Comparison of ENCODE assay signal across 17 cellular contexts in the genomic region with DNA sequence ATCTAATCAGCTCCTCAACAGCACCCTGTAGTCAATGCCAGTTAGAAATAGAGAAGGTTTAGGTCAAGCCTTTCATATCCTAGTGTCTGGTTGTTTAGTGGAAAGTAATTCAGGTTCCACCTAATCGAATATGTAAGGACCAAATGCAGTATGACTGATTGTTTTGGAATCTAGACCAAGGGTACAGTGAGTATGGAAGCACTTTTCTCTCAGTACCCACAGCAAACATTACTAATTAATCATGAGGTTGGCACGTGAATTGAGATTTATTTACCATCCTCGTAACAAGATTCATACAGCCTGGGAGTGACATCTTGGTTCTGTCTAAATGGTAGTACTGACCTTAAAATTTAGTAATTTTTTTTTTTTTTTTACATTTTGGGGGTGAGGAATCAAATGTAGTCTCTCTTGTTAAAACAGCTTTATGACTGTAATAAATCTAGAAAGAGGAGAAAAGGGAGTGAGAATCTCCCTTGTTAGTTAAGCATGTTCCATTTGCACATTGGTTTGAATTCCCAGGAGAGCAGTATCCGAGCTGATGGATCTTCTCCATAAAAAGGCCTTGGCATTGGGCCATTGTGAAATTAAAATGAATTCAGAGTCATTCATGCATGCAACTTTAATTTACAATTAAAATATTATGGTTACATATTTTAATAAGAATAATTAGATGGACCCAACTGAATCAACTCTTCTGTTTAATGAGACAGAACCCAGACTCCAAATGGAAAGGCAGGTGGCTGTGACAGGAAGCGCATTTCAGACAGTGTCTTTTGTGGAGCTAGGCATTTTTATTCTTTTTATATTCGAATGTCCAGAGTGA. TPM values are rescaled to one million over a fixed set of nuclear protein-coding genes. Genes with fewer than 3 reads are reported as not detected.
DNase-seq lines count a peak whose midpoint lies in the region; ATAC-seq, FAIRE-seq and TF ChIP-seq lines count a peak whose summit lies in the region.
"Had no signal": no experiment of that assay in that cellular context is flagged by ENCODE, and none has a peak within 500 bp of the region (broad histone marks: within the 10 kb centered on the region; RNA-seq: fewer than 3 reads in every experiment).

No MANE protein-coding gene starts in this region.

- CTCF ChIA-PET in RWPE1 (lab: Yijun Ruan, JAX) = interaction anchor here (0.7 kb wide), 1 partner anchor 380 kb away, joined by 3 read pairs; no protein-coding TSS in a partner anchor

- H3K9me3 ChIP-seq in liver (ENCODE audit: control insufficient read depth in 4 of 4, low read length in 3 of 4) = no peaks in the 10 kb centered on the region
- H3K9me3 ChIP-seq: BLaER1, sigmoid colon had no signal

- H3K4me3 ChIP-seq in liver (ENCODE audit: low read depth in 1 of 3, low read length in 3 of 3) = no peak overlapping the region
- H3K4me3 ChIP-seq: BLaER1, dorsolateral prefrontal cortex, K562, sigmoid colon had no signal

- no peak for TF ChIP-seq RAD21 in liver (IDR thresholded peaks at IDR 0.05)

- DNase-seq in ELR (ENCODE audit: low read depth) (peak; percentile 31), NCI-H187 (lab: John Stamatoyannopoulos, UW) (peak; percentile 62 to 81), RWPE1 (ENCODE audit: low spot score) (peak; percentile 43), omental fat pad (ENCODE audit: low spot score) (no peak), HTR-8/SVneo (ENCODE audit: insufficient read length, low spot score) (no peak), iPS-NIHi11 (ENCODE audit: low spot score) (no peak), DMS53 (lab: John Stamatoyannopoulos, UW) (no peak)
- DNase-seq: amniotic stem cell; dorsolateral prefrontal cortex; naive B cell; NK-92 treated with Interleukin-12 subunit alpha and Interleukin-12 subunit beta, amount 100 ng/mL, for 24 hours; sigmoid colon had no signal

- FAIRE-seq in HTR-8/SVneo (lab: Jason Lieb, UNC) = no peak
- FAIRE-seq: frontal cortex, K562 had no signal

- no peaks in the 10 kb centered on the region for H3K27me3 ChIP-seq in liver (ENCODE audit: control insufficient read depth in 4 of 4, insufficient read depth in 4 of 4, low read length in 3 of 4)
- H3K27me3 ChIP-seq: BLaER1, dorsolateral prefrontal cortex had no signal

- POLR2A ChIA-PET in RWPE1 (lab: Yijun Ruan, JAX; ENCODE audit: low non-redundant PET) = interaction anchor here (0.8 kb wide), 1 partner anchor 25 kb away, joined by 3 read pairs; no protein-coding TSS in a partner anchor

- WGBS in liver = 70% methylated on average over 6 of the region's 6 CpGs

- peak overlapping the region in 1 of 2 donors; percentile 52 for H3K9ac ChIP-seq in liver (ENCODE audit: low read depth in 1 of 2, low read length in 2 of 2)
- H3K9ac ChIP-seq: BLaER1 had no signal

- no peaks in the 10 kb centered on the region for H3K36me3 ChIP-seq in liver (ENCODE audit: control insufficient read depth in 4 of 4, insufficient read depth in 3 of 4, low read depth in 1 of 4, low read length in 3 of 4)
- H3K36me3 ChIP-seq: sigmoid colon had no signal

- ATAC-seq in omental fat pad (ENCODE audit: low FRiP score) = no peak
- ATAC-seq: K562, WTC11 had no signal

- H3K27ac ChIP-seq in RWPE1 = no peak overlapping the region
- H3K27ac ChIP-seq in liver (ENCODE audit: low read depth in 1 of 2, low read length in 2 of 2) = peak overlapping the region; percentile 94 to 96
- H3K27ac ChIP-seq: BLaER1, sigmoid colon had no signal

- TF ChIP-seq CTCF in RWPE1 (conservative IDR thresholded peaks at IDR 0.05; ENCODE audit: low read depth) (no peak), liver (IDR thresholded peaks at IDR 0.05; ENCODE audit: low read depth, low read length, missing input control) (no peak), omental fat pad (IDR thresholded peaks at IDR 0.05) (no peak)

- peaks cover 2 to 45% (median 25%) of the 10 kb centered on the region in 4 donors for H3K4me1 ChIP-seq in liver (ENCODE audit: control insufficient read depth in 4 of 4, insufficient read depth in 4 of 4, low read length in 3 of 4)
- H3K4me1 ChIP-seq: BLaER1, sigmoid colon had no signal

TF ChIP-seq in liver, 16 proteins besides CTCF, POLR2A, EP300 and RAD21:
- TF ChIP-seq TAF1 (conservative IDR thresholded peaks at IDR 0.05) (no peak), SP1 (IDR thresholded peaks at IDR 0.05) (no peak), EGR1 (IDR thresholded peaks at IDR 0.05; ENCODE audit: low read depth in 2 of 2) (no peak), FOXA1 (IDR thresholded peaks at IDR 0.05) (no peak), HNF4G (IDR thresholded peaks at IDR 0.05) (no peak), RXRA (IDR thresholded peaks at IDR 0.05) (no peak), GABPA (IDR thresholded peaks at IDR 0.05 in 1 of 2, conservative IDR thresholded peaks at IDR 0.05 in 1 of 2) (no peak), JUND (IDR thresholded peaks at IDR 0.05) (no peak)
- TF ChIP-seq, protein P1, sequence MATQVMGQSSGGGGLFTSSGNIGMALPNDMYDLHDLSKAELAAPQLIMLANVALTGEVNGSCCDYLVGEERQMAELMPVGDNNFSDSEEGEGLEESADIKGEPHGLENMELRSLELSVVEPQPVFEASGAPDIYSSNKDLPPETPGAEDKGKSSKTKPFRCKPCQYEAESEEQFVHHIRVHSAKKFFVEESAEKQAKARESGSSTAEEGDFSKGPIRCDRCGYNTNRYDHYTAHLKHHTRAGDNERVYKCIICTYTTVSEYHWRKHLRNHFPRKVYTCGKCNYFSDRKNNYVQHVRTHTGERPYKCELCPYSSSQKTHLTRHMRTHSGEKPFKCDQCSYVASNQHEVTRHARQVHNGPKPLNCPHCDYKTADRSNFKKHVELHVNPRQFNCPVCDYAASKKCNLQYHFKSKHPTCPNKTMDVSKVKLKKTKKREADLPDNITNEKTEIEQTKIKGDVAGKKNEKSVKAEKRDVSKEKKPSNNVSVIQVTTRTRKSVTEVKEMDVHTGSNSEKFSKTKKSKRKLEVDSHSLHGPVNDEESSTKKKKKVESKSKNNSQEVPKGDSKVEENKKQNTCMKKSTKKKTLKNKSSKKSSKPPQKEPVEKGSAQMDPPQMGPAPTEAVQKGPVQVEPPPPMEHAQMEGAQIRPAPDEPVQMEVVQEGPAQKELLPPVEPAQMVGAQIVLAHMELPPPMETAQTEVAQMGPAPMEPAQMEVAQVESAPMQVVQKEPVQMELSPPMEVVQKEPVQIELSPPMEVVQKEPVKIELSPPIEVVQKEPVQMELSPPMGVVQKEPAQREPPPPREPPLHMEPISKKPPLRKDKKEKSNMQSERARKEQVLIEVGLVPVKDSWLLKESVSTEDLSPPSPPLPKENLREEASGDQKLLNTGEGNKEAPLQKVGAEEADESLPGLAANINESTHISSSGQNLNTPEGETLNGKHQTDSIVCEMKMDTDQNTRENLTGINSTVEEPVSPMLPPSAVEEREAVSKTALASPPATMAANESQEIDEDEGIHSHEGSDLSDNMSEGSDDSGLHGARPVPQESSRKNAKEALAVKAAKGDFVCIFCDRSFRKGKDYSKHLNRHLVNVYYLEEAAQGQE (IDR thresholded peaks at IDR 0.05) = no peak
- TF ChIP-seq, protein P2, sequence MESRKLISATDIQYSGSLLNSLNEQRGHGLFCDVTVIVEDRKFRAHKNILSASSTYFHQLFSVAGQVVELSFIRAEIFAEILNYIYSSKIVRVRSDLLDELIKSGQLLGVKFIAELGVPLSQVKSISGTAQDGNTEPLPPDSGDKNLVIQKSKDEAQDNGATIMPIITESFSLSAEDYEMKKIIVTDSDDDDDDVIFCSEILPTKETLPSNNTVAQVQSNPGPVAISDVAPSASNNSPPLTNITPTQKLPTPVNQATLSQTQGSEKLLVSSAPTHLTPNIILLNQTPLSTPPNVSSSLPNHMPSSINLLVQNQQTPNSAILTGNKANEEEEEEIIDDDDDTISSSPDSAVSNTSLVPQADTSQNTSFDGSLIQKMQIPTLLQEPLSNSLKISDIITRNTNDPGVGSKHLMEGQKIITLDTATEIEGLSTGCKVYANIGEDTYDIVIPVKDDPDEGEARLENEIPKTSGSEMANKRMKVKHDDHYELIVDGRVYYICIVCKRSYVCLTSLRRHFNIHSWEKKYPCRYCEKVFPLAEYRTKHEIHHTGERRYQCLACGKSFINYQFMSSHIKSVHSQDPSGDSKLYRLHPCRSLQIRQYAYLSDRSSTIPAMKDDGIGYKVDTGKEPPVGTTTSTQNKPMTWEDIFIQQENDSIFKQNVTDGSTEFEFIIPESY (IDR thresholded peaks at IDR 0.05) = no peak
- TF ChIP-seq, protein P3, sequence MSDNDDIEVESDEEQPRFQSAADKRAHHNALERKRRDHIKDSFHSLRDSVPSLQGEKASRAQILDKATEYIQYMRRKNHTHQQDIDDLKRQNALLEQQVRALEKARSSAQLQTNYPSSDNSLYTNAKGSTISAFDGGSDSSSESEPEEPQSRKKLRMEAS (IDR thresholded peaks at IDR 0.05) = no peak

RNA-seq across cellular contexts. Expression of a gene that starts 57.5 kb away (rescaled TPM):
- total RNA-seq in liver = 10 to 100 TPM in 1 of 2 donors, 1 to 10 TPM in 1; 5.9 to 14.0 TPM
- 10 to 100 TPM; 11.5 to 15.9 TPM for polyA plus RNA-seq in liver
- 10 to 100 TPM in 3 of 4 donors, 1 to 10 TPM in 1; 7.7 to 65.6 (median 21.5) TPM for total RNA-seq in omental fat pad

Comparison
In these comparisons a context has a peak if more than half of its experiments do, and no peak if none do; other contexts are left out.
1. DNase-seq: peak in ELR (single experiment), NCI-H187 (2 of 2) and RWPE1 (single experiment); none in omental fat pad (single experiment), HTR-8/SVneo (single experiment), iPS-NIHi11 (single experiment) and DMS53 (single experiment).